Comparison of ENCODE assay signal across 8 cellular contexts in genomic region chr12:30847259-30847658, GRCh38.
DNase-seq lines count a peak whose midpoint lies in the region; ATAC-seq and TF ChIP-seq lines count a peak whose summit lies in the region.

No MANE protein-coding gene starts in this region.

- no peak overlapping the region for H3K4me3 Mint-ChIP-seq in CD4-positive, alpha-beta memory T cell
- no peak overlapping the region for H3K4me3 Mint-ChIP-seq in activated T-helper 1 cell treated with anti-CD3 and anti-CD28 coated beads, Interleukin-12 subunit alpha, Interleukin-12 subunit beta, Interleukin-2, Interleukin-4 antibody, amounts not matched to agents 30 ng/mL and 10 ng/mL and 1 ng/mL, durations not matched to agents 14 hours and 24 hours and 36 hours
- no peak overlapping the region for H3K4me3 Mint-ChIP-seq in immature natural killer cell

- H3K27me3 ChIP-seq in CD4-positive, alpha-beta memory T cell (ENCODE audit: insufficient read depth, low read length): no peaks in the 10 kb centered on the region
- H3K27me3 ChIP-seq in thyroid gland: no peaks in the 10 kb centered on the region

- peaks cover 4 to 14% (median 9%) of the 10 kb centered on the region in 4 donors for H3K4me1 Mint-ChIP-seq in CD4-positive, alpha-beta memory T cell
- peaks cover 11% of the 10 kb centered on the region for H3K4me1 Mint-ChIP-seq in activated T-helper 1 cell treated with anti-CD3 and anti-CD28 coated beads, Interleukin-12 subunit alpha, Interleukin-12 subunit beta, Interleukin-2, Interleukin-4 antibody, amounts not matched to agents 30 ng/mL and 10 ng/mL and 1 ng/mL, durations not matched to agents 14 hours and 24 hours and 36 hours (ENCODE audit: low read depth)
- peaks cover 6 to 10% of the 10 kb centered on the region in 2 donors for H3K4me1 Mint-ChIP-seq in immature natural killer cell

- TF ChIP-seq CTCF in thyroid gland (IDR thresholded peaks at IDR 0.05): peak in 5 of 6 experiments; percentile 38 to 61 (median 47)

- POLR2A ChIA-PET in CD4-positive, alpha-beta memory T cell (lab: Charles Lee; ENCODE audit: partially characterized antibody): no interaction called here

- CTCF ChIA-PET in CD4-positive, alpha-beta memory T cell (lab: Charles Lee; ENCODE audit: partially characterized antibody): interaction anchor here (0.7 to 6.8 kb wide), 20 partner anchors 9 to 1538 kb away, joined by 3 to 68 read pairs (median 4); no protein-coding TSS in a partner anchor

- no peaks in the 10 kb centered on the region for H3K4me1 ChIP-seq in CD4-positive, alpha-beta memory T cell (ENCODE audit: insufficient read depth, low read length)
- no peaks in the 10 kb centered on the region for H3K4me1 ChIP-seq in thyroid gland

- no peaks in the 10 kb centered on the region for H3K9me3 ChIP-seq in CD4-positive, alpha-beta memory T cell (ENCODE audit: control insufficient read depth in 1 of 2, low read length in 2 of 2)
- no peaks in the 10 kb centered on the region for H3K9me3 ChIP-seq in thyroid gland

- H3K27ac Mint-ChIP-seq in CD4-positive, alpha-beta memory T cell: no peak overlapping the region
- no peak overlapping the region for H3K27ac Mint-ChIP-seq in activated T-helper 1 cell treated with anti-CD3 and anti-CD28 coated beads, Interleukin-12 subunit alpha, Interleukin-12 subunit beta, Interleukin-2, Interleukin-4 antibody, amounts not matched to agents 30 ng/mL and 10 ng/mL and 1 ng/mL, durations not matched to agents 14 hours and 24 hours and 36 hours
- no peak overlapping the region for H3K27ac Mint-ChIP-seq in immature natural killer cell

- H3K36me3 ChIP-seq in CD4-positive, alpha-beta memory T cell (ENCODE audit: insufficient read depth, low read length): no peaks in the 10 kb centered on the region
- H3K36me3 ChIP-seq in thyroid gland: no peaks in the 10 kb centered on the region

- intact Hi-C loops in CD4-positive, alpha-beta memory T cell (cut with micrococcal nuclease): loop anchor here (1.0 to 10.0 kb wide), 4 partner anchors 140 to 1772 kb away; no protein-coding TSS in a partner anchor
- intact Hi-C loops in activated T-helper 1 cell treated with anti-CD3 and anti-CD28 coated beads, Interleukin-12 subunit alpha, Interleukin-12 subunit beta, Interleukin-2, Interleukin-4 antibody, amounts not matched to agents 30 ng/mL and 10 ng/mL and 1 ng/mL, durations not matched to agents 14 hours and 24 hours and 36 hours (cut with micrococcal nuclease): loop anchor here (1.0 to 5.0 kb wide), 5 partner anchors 139 to 425 kb away; no protein-coding TSS in a partner anchor
- intact Hi-C loops in thyroid gland (cut with DNase I): loop anchor here (5.0 to 10.0 kb wide), 2 partner anchors 398 to 420 kb away; no protein-coding TSS in a partner anchor

- no peak for TF ChIP-seq POLR2A in thyroid gland (IDR thresholded peaks at IDR 0.05)

- ATAC-seq in GM21576 (IDR thresholded peaks at IDR 0.05; ENCODE audit: unreplicated experiment): no peak

- H3K27ac ChIP-seq in CD4-positive, alpha-beta memory T cell (ENCODE audit: low read depth, low read length): no peak overlapping the region
- H3K27ac ChIP-seq in thyroid gland: no peak overlapping the region

- no peak overlapping the region for H3K4me3 ChIP-seq in CD4-positive, alpha-beta memory T cell (ENCODE audit: low read length in 2 of 2)
- H3K4me3 ChIP-seq in thyroid gland (replicated peaks in 1 of 3): no peak overlapping the region

- H3K9me3 Mint-ChIP-seq in CD4-positive, alpha-beta memory T cell: peaks cover 0 to 2% (median 0%) of the 10 kb centered on the region in 8 donors
- H3K9me3 Mint-ChIP-seq in activated T-helper 1 cell treated with anti-CD3 and anti-CD28 coated beads, Interleukin-12 subunit alpha, Interleukin-12 subunit beta, Interleukin-2, Interleukin-4 antibody, amounts not matched to agents 30 ng/mL and 10 ng/mL and 1 ng/mL, durations not matched to agents 14 hours and 24 hours and 36 hours: no peaks in the 10 kb centered on the region
- no peaks in the 10 kb centered on the region for H3K9me3 Mint-ChIP-seq in immature natural killer cell

- no peaks in the 10 kb centered on the region for H3K27me3 Mint-ChIP-seq in CD4-positive, alpha-beta memory T cell
- peaks cover 8% of the 10 kb centered on the region for H3K27me3 Mint-ChIP-seq in activated T-helper 1 cell treated with anti-CD3 and anti-CD28 coated beads, Interleukin-12 subunit alpha, Interleukin-12 subunit beta, Interleukin-2, Interleukin-4 antibody, amounts not matched to agents 30 ng/mL and 10 ng/mL and 1 ng/mL, durations not matched to agents 14 hours and 24 hours and 36 hours (ENCODE audit: insufficient read depth)
- peaks cover 0 to 5% (median 2%) of the 10 kb centered on the region in 3 donors for H3K27me3 Mint-ChIP-seq in immature natural killer cell (ENCODE audit: low read depth in 3 of 3)

- peak in 4 of 5 donors; percentile 52 to 62 (median 58) for DNase-seq in CD4-positive, alpha-beta memory T cell
- DNase-seq in H4 (ENCODE audit: low spot score) (peak; percentile 67), NCI-H2227 treated with DMSO at 0.1 percent for 48 hours (lab: John Stamatoyannopoulos, UW) (peak; percentile 19), immature natural killer cell (peak; percentile 35 to 57 (median 51)), thyroid gland (no peak), middle frontal gyrus (ENCODE audit: extremely low spot score, low spot score) (no peak)
- peak; percentile 24 for DNase-seq in activated T-helper 1 cell treated with anti-CD3 and anti-CD28 coated beads, Interleukin-12 subunit alpha, Interleukin-12 subunit beta, Interleukin-2, Interleukin-4 antibody, amounts not matched to agents 30 ng/mL and 10 ng/mL and 1 ng/mL, durations not matched to agents 14 hours and 24 hours and 36 hours (ENCODE audit: low spot score)

- H3K36me3 Mint-ChIP-seq in CD4-positive, alpha-beta memory T cell: peaks cover 0 to 4% of the 10 kb centered on the region in 2 donors
- H3K36me3 Mint-ChIP-seq in activated T-helper 1 cell treated with anti-CD3 and anti-CD28 coated beads, Interleukin-12 subunit alpha, Interleukin-12 subunit beta, Interleukin-2, Interleukin-4 antibody, amounts not matched to agents 30 ng/mL and 10 ng/mL and 1 ng/mL, durations not matched to agents 14 hours and 24 hours and 36 hours (ENCODE audit: low read depth): no peaks in the 10 kb centered on the region
- no peaks in the 10 kb centered on the region for H3K36me3 Mint-ChIP-seq in immature natural killer cell

- 27 to 32% methylated on average over 3 of the region's 3 CpGs for WGBS in thyroid gland, 2 donors

Comparison
In these comparisons a context has a peak if more than half of its experiments do, and no peak if none do; other contexts are left out.
1. DNase-seq: peak in CD4-positive, alpha-beta memory T cell (4 of 5), H4 (single experiment), NCI-H2227 treated with DMSO at 0.1 percent for 48 hours (single experiment), activated T-helper 1 cell treated with anti-CD3 and anti-CD28 coated beads, Interleukin-12 subunit alpha, Interleukin-12 subunit beta, Interleukin-2, Interleukin-4 antibody, amounts not matched to agents 30 ng/mL and 10 ng/mL and 1 ng/mL, durations not matched to agents 14 hours and 24 hours and 36 hours (single experiment) and immature natural killer cell (3 of 3); none in thyroid gland (0 of 2) and middle frontal gyrus (single experiment).